ENCODE assay signal across 1 cellular context in genomic region chr11:43574949-43575915, GRCh38.
TF ChIP-seq lines count a peak whose summit lies in the region.

No MANE protein-coding gene starts in this region.

TF ChIP-seq in H1, 55 proteins besides CTCF, POLR2A, EP300 and RAD21 (continued from another document):
- TF ChIP-seq HDAC6 (IDR thresholded peaks at IDR 0.05; ENCODE audit: low read depth, low read length) (no peak), E2F6 (IDR thresholded peaks at IDR 0.05) (peak; percentile 55; the same call in 1 of the 2 replicates), SUZ12 (IDR thresholded peaks at IDR 0.05; ENCODE audit: low read length) (peak; percentile 88), CHD1 (IDR thresholded peaks at IDR 0.05; ENCODE audit: low read depth, low read length) (no peak), EZH2 (IDR thresholded peaks at IDR 0.05; ENCODE audit: low read depth, low read length, severe bottlenecking) (peak; percentile 86), TBP (IDR thresholded peaks at IDR 0.05; ENCODE audit: low read depth, low read length) (no peak), ATF3 (IDR thresholded peaks at IDR 0.05; ENCODE audit: insufficient read depth, low read depth, low read length) (no peak), POLR2AphosphoS5 (IDR thresholded peaks at IDR 0.05; ENCODE audit: low read depth, low read length) (no peak), SIRT6 (IDR thresholded peaks at IDR 0.05; ENCODE audit: low read length) (no peak), ASH2L (IDR thresholded peaks at IDR 0.05; ENCODE audit: low read length) (no peak), BACH1 (IDR thresholded peaks at IDR 0.05; ENCODE audit: low read length) (no peak), KDM1A (IDR thresholded peaks at IDR 0.05; ENCODE audit: borderline replicate concordance, low read length) (no peak), BRCA1 (IDR thresholded peaks at IDR 0.05; ENCODE audit: low read depth, low read length) (no peak), CHD2 (IDR thresholded peaks at IDR 0.05; ENCODE audit: low read length) (no peak), JUN (IDR thresholded peaks at IDR 0.05; ENCODE audit: low read depth, low read length) (no peak), CEBPB (IDR thresholded peaks at IDR 0.05; ENCODE audit: low read depth, low read length) (no peak), HDAC2 (IDR thresholded peaks at IDR 0.05; ENCODE audit: borderline replicate concordance in 1 of 2, low read depth in 2 of 2, low read length in 2 of 2) (0 out of 4 replicates have a peak, but pooled peaks of 1 of the 2 experiments have one; percentile 28), YY1 (IDR thresholded peaks at IDR 0.05; ENCODE audit: low read depth, low read length) (no peak), KDM5A (IDR thresholded peaks at IDR 0.05; ENCODE audit: low read length) (no peak), SAP30 (IDR thresholded peaks at IDR 0.05; ENCODE audit: insufficient read depth, insufficient replicate concordance, low read length) (no peak), CHD7 (IDR thresholded peaks at IDR 0.05; ENCODE audit: insufficient replicate concordance, low read length) (no peak), KDM4A (IDR thresholded peaks at IDR 0.05; ENCODE audit: low read depth, low read length, severe bottlenecking) (peak; percentile 50), GTF2F1 (IDR thresholded peaks at IDR 0.05; ENCODE audit: borderline replicate concordance, low read depth, low read length) (no peak), MAFK (IDR thresholded peaks at IDR 0.05; ENCODE audit: low read depth, low read length) (no peak), EGR1 (IDR thresholded peaks at IDR 0.05; ENCODE audit: borderline replicate concordance, low read depth, low read length) (0 out of 2 replicates have a peak, but pooled peaks have one; percentile 9), JUND (IDR thresholded peaks at IDR 0.05; ENCODE audit: low read length) (no peak), FOSL1 (IDR thresholded peaks at IDR 0.05; ENCODE audit: insufficient read depth, low read depth, low read length) (no peak), NRF1 (IDR thresholded peaks at IDR 0.05; ENCODE audit: low read depth, low read length) (no peak), SIX5 (IDR thresholded peaks at IDR 0.05; ENCODE audit: low read depth, low read length) (no peak), TEAD4 (IDR thresholded peaks at IDR 0.05; ENCODE audit: low read depth, low read length) (no peak)
TF ChIP-seq in H1: peak in this region for 10.
